Comparison of ENCODE assay signal across 8 cellular contexts in the genomic region with DNA sequence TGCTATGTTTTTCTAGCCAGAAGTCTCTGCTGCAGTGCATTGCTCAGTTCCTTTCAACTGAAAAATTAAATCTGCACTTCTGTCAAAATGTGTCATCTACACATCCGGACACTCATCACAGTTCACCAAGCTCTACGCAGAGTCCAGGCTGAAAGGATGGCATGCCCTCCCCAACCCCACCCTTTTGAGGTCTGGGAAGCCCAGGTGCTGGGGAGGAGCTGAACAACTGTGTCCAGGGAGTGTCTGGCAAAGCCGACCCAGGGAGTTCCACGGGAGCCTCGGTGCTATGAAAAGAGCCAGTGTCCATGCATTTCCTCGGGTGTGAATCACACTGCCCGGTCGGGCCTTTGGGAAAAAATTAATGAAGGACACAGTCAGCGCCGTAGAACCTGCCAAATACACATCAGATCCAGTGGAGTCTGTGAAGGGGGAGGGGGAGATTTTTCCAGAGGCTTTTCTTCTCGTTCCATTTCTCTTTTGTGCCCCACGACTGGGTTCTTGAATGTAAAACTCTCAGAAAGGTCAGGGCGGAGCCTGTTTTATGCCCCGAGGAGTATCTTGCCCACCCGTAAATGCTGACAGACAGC. TPM values are rescaled to one million over a fixed set of nuclear protein-coding genes. Genes with fewer than 3 reads are reported as not detected.
DNase-seq lines count a peak whose midpoint lies in the region; ATAC-seq and TF ChIP-seq lines count a peak whose summit lies in the region.

No MANE protein-coding gene starts in this region.

- no peaks in the 10 kb centered on the region for H3K36me3 ChIP-seq in GM23338 (ENCODE audit: insufficient read depth)
- H3K36me3 ChIP-seq in Peyer's patch = no peaks in the 10 kb centered on the region

- H3K4me1 ChIP-seq in GM23338 (ENCODE audit: insufficient read depth) = peaks cover 67% of the 10 kb centered on the region
- peaks cover 0 to 7% (median 3%) of the 10 kb centered on the region in 4 donors for H3K4me1 ChIP-seq in Peyer's patch

- no peak overlapping the region for H3K27ac Mint-ChIP-seq in GM23338

- H3K27me3 ChIP-seq in GM23338 (ENCODE audit: insufficient read depth) = peaks cover 10% of the 10 kb centered on the region
- no peaks in the 10 kb centered on the region for H3K27me3 ChIP-seq in Peyer's patch

- peak overlapping the region; percentile 82 for H3K4me3 Mint-ChIP-seq in GM23338

- peaks cover 38% of the 10 kb centered on the region for H3K79me2 ChIP-seq in GM23338 (replicated peaks; ENCODE audit: insufficient read depth)

- peak; percentile 9 for ATAC-seq in GM23338
- peak; percentile 34 for ATAC-seq in left ventricle myocardium superior
- no peak for ATAC-seq in GM18858 (IDR thresholded peaks at IDR 0.05; ENCODE audit: unreplicated experiment)

- H3K4me2 ChIP-seq in GM23338 = peak overlapping the region; percentile 87

- H3K27me3 Mint-ChIP-seq in GM23338 (ENCODE audit: insufficient read depth, low read depth, poor library complexity) = peaks cover 11% of the 10 kb centered on the region

- peaks cover 4% of the 10 kb centered on the region; the same call in 2 of the 3 replicates for H3K36me3 Mint-ChIP-seq in GM23338 (ENCODE audit: low read depth)

- H4K20me1 ChIP-seq in GM23338 (replicated peaks; ENCODE audit: insufficient read depth) = peaks cover 21% of the 10 kb centered on the region; the same call in 1 of the 2 replicates

- no peaks in the 10 kb centered on the region for H3K9me2 ChIP-seq in GM23338 (ENCODE audit: insufficient read depth)

- TF ChIP-seq CTCF in AG09309 (IDR thresholded peaks at IDR 0.05; ENCODE audit: control insufficient read depth, insufficient read depth, low read depth, low read length, missing control alignments) = no peak
- no peak for TF ChIP-seq CTCF in GM23338 (conservative IDR thresholded peaks at IDR 0.05; ENCODE audit: low read depth in 2 of 2)
- no peak for TF ChIP-seq CTCF in Peyer's patch (IDR thresholded peaks at IDR 0.05)

- H3K4me3 ChIP-seq in AG09309 (ENCODE audit: control insufficient read depth, low read depth, low read length) (peak overlapping the region; percentile 80), GM23338 (peak overlapping the region; percentile 78), Peyer's patch (peak overlapping the region; percentile 61 to 92 (median 85))

- 0 out of 2 replicates have a peak, but pooled peaks cover 7% of the 10 kb centered on the region for H3F3A ChIP-seq in GM23338 (replicated peaks; ENCODE audit: low read depth)

- no peak for TF ChIP-seq POLR2A in Peyer's patch (IDR thresholded peaks at IDR 0.05)

- H2AFZ ChIP-seq in GM23338 = peak overlapping the region; percentile 89; the same call in 1 of the 2 replicates

- no peaks in the 10 kb centered on the region for H3K9me3 Mint-ChIP-seq in GM23338

- H3K9me3 ChIP-seq in Peyer's patch = no peaks in the 10 kb centered on the region

- DNase-seq in AG09309 (ENCODE audit: low read depth) (no peak), GM23338 (ENCODE audit: low spot score) (peak; percentile 21), Peyer's patch (peak; percentile 19 to 60 (median 53)), left ventricle myocardium superior (peak; percentile 25), posterior cingulate gyrus (peak in 9 of 10 donors; percentile 13 to 82 (median 36)), NCI-H1048 (lab: John Stamatoyannopoulos, UW) (no peak)

- intact Hi-C loops in left ventricle myocardium superior (cut with micrococcal nuclease) = no loop called here
- intact Hi-C loops in posterior cingulate gyrus (cut with DNase I) = loop anchor here (10.0 kb wide), 1 partner anchor 522 kb away; no protein-coding TSS in a partner anchor

- H3K4me1 Mint-ChIP-seq in GM23338 = peaks cover 63% of the 10 kb centered on the region

- H3K27ac ChIP-seq in GM23338 (ENCODE audit: low read depth) (no peak overlapping the region), Peyer's patch (peak overlapping the region; percentile 56 to 86 (median 80)), angular gyrus (ENCODE audit: low read depth, low read length) (peak overlapping the region; percentile 74)

TF ChIP-seq in GM23338, 12 proteins besides CTCF, POLR2A, EP300 and RAD21 (continues in another document):
- TF ChIP-seq ZNF331 (CRISPR knock-in tag; IDR thresholded peaks at IDR 0.05; ENCODE audit: low read depth) (no peak), NANOG (IDR thresholded peaks at IDR 0.05; ENCODE audit: borderline replicate concordance) (no peak), EZH2 (IDR thresholded peaks at IDR 0.05; ENCODE audit: low read depth, unreplicated experiment) (no peak), CREB1 (CRISPR knock-in tag; IDR thresholded peaks at IDR 0.05; ENCODE audit: low read depth) (no peak), JUNB (IDR thresholded peaks at IDR 0.05; ENCODE audit: unreplicated experiment) (no peak), STAT1 (IDR thresholded peaks at IDR 0.05; ENCODE audit: unreplicated experiment) (no peak), POLR2AphosphoS5 (IDR thresholded peaks at IDR 0.05; ENCODE audit: low read depth) (no peak)
- TF ChIP-seq, protein P1, sequence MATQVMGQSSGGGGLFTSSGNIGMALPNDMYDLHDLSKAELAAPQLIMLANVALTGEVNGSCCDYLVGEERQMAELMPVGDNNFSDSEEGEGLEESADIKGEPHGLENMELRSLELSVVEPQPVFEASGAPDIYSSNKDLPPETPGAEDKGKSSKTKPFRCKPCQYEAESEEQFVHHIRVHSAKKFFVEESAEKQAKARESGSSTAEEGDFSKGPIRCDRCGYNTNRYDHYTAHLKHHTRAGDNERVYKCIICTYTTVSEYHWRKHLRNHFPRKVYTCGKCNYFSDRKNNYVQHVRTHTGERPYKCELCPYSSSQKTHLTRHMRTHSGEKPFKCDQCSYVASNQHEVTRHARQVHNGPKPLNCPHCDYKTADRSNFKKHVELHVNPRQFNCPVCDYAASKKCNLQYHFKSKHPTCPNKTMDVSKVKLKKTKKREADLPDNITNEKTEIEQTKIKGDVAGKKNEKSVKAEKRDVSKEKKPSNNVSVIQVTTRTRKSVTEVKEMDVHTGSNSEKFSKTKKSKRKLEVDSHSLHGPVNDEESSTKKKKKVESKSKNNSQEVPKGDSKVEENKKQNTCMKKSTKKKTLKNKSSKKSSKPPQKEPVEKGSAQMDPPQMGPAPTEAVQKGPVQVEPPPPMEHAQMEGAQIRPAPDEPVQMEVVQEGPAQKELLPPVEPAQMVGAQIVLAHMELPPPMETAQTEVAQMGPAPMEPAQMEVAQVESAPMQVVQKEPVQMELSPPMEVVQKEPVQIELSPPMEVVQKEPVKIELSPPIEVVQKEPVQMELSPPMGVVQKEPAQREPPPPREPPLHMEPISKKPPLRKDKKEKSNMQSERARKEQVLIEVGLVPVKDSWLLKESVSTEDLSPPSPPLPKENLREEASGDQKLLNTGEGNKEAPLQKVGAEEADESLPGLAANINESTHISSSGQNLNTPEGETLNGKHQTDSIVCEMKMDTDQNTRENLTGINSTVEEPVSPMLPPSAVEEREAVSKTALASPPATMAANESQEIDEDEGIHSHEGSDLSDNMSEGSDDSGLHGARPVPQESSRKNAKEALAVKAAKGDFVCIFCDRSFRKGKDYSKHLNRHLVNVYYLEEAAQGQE (IDR thresholded peaks at IDR 0.05; ENCODE audit: unreplicated experiment) = no peak
- TF ChIP-seq, protein P2, sequence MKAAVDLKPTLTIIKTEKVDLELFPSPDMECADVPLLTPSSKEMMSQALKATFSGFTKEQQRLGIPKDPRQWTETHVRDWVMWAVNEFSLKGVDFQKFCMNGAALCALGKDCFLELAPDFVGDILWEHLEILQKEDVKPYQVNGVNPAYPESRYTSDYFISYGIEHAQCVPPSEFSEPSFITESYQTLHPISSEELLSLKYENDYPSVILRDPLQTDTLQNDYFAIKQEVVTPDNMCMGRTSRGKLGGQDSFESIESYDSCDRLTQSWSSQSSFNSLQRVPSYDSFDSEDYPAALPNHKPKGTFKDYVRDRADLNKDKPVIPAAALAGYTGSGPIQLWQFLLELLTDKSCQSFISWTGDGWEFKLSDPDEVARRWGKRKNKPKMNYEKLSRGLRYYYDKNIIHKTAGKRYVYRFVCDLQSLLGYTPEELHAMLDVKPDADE (IDR thresholded peaks at IDR 0.05) = no peak

RNA-seq across cellular contexts. Expression of a gene that starts 0.7 kb away (rescaled TPM):
- 47.0 and 51.8 TPM in 2 replicates for total RNA-seq in GM23338 (2014; rRNA removed; shearing (Covaris generic))
- polyA plus RNA-seq in GM23338 (2016; fragmentation: Nextera tagmentation; extraction: Ambion mirVana) = 115 and 125 TPM in 2 replicates
- total RNA-seq in Peyer's patch (10 to 100 TPM; 15.3 to 24.8 (median 20.3) TPM), left ventricle myocardium superior (8.3 TPM)

Comparison
In these comparisons a context has a peak if more than half of its experiments do, and no peak if none do; other contexts are left out.
1. DNase-seq: peak in GM23338 (single experiment), Peyer's patch (3 of 3), left ventricle myocardium superior (single experiment) and posterior cingulate gyrus (9 of 10); none in AG09309 (single experiment) and NCI-H1048 (single experiment).
2. Peak in every context shown above with its lines, with median percentiles within 50 percentile points of each other: H3K4me3 ChIP-seq.